9 cellular contexts compared by ENCODE assay signal in genomic region chr17:79804856-79805696, GRCh38. TPM values are rescaled to one million over a fixed set of nuclear protein-coding genes. Genes with fewer than 3 reads are reported as not detected.
DNase-seq lines count a peak whose midpoint lies in the region; ATAC-seq and TF ChIP-seq lines count a peak whose summit lies in the region.
"Had no signal": no experiment of that assay in that cellular context is flagged by ENCODE, and none has a peak within 500 bp of the region (broad histone marks: within the 10 kb centered on the region; RNA-seq: fewer than 3 reads in every experiment).

No MANE protein-coding gene starts in this region.

- ATAC-seq in GM21619 (IDR thresholded peaks at IDR 0.05; ENCODE audit: unreplicated experiment), result peak; percentile 10
- ATAC-seq in T-cell (replicated peaks in 1 of 4), result no peak
- no peak for ATAC-seq in naive thymus-derived CD8-positive, alpha-beta T cell

- peak overlapping the region in 2 of 3 donors; percentile 63 to 71 for H3K4me3 Mint-ChIP-seq in T-cell
- H3K4me3 Mint-ChIP-seq in naive thymus-derived CD8-positive, alpha-beta T cell, result peak overlapping the region in 9 of 10 donors; percentile 50 to 80 (median 74)

- TF ChIP-seq CTCF in DOHH2 (IDR thresholded peaks at IDR 0.05; ENCODE audit: low read depth, low read length, poor library complexity, severe bottlenecking), result no peak
- TF ChIP-seq CTCF in esophagus squamous epithelium (IDR thresholded peaks at IDR 0.05), result no peak

- 10 to 11% methylated on average over 21 to 22 of the region's 22 CpGs for WGBS in esophagus squamous epithelium, 2 donors

- H3F3A ChIP-seq in DOHH2 (ENCODE audit: control insufficient read depth, insufficient read depth), result peaks cover 14% of the 10 kb centered on the region

- H3K9me3 Mint-ChIP-seq in T-cell, result no peaks in the 10 kb centered on the region
- peaks cover 0 to 6% (median 0%) of the 10 kb centered on the region in 9 donors for H3K9me3 Mint-ChIP-seq in naive thymus-derived CD8-positive, alpha-beta T cell

- TF ChIP-seq POLR2A in esophagus squamous epithelium (IDR thresholded peaks at IDR 0.05), result no peak

- H3K27ac Mint-ChIP-seq in T-cell, result peak overlapping the region in 1 of 2 donors; percentile 77
- H3K27ac Mint-ChIP-seq in naive thymus-derived CD8-positive, alpha-beta T cell, result peak overlapping the region in 4 of 10 donors; percentile 1 to 86 (median 68)

- H3K36me3 ChIP-seq in DOHH2 (ENCODE audit: control insufficient read depth, low read length) (no peaks in the 10 kb centered on the region), esophagus squamous epithelium (no peaks in the 10 kb centered on the region)
- H3K36me3 ChIP-seq: uterus had no signal

- H3K4me3 ChIP-seq in DOHH2 (ENCODE audit: low read length) (peak overlapping the region; percentile 67), esophagus squamous epithelium (no peak overlapping the region)
- H3K4me3 ChIP-seq: uterus had no signal

- H3K9me3 ChIP-seq in DOHH2 (ENCODE audit: control insufficient read depth, insufficient read depth, low read length) (no peaks in the 10 kb centered on the region), esophagus squamous epithelium (no peaks in the 10 kb centered on the region)
- H3K9me3 ChIP-seq: uterus had no signal

- no peaks in the 10 kb centered on the region for H3K79me2 ChIP-seq in DOHH2 (ENCODE audit: control insufficient read depth, low read length)

- intact Hi-C loops in esophagus squamous epithelium (cut with DNase I), result no loop called here

- CTCF ChIA-PET in T-cell (lab: Charles Lee), result interaction anchor here in 1 of 2 donors (0.5 kb wide), 1 partner anchor 38 kb away, joined by 3 read pairs; no protein-coding TSS in a partner anchor

- peaks cover 56 to 78% of the 10 kb centered on the region in 2 donors for H3K27me3 Mint-ChIP-seq in T-cell
- H3K27me3 Mint-ChIP-seq in naive thymus-derived CD8-positive, alpha-beta T cell, result peaks cover 54 to 86% (median 58%) of the 10 kb centered on the region in 5 donors

- H3K9me2 ChIP-seq in DOHH2 (replicated peaks; ENCODE audit: control insufficient read depth, low read length), result no peaks in the 10 kb centered on the region

- H3K4me1 Mint-ChIP-seq in T-cell, result peaks cover 25 to 33% (median 32%) of the 10 kb centered on the region in 3 donors
- peaks cover 22 to 41% (median 39%) of the 10 kb centered on the region in 4 donors for H3K4me1 Mint-ChIP-seq in naive thymus-derived CD8-positive, alpha-beta T cell

- H3K27me3 ChIP-seq in DOHH2 (ENCODE audit: control insufficient read depth, low read length), result peaks cover 45% of the 10 kb centered on the region
- peaks cover 48 to 100% (median 86%) of the 10 kb centered on the region in 4 donors for H3K27me3 ChIP-seq in esophagus squamous epithelium

- POLR2A ChIA-PET in T-cell (lab: Charles Lee), result interaction anchor here in 1 of 2 donors (0.6 kb wide), 1 partner anchor 28 kb away, joined by 5 read pairs; no protein-coding TSS in a partner anchor
- POLR2A ChIA-PET in naive thymus-derived CD8-positive, alpha-beta T cell (lab: Charles Lee), result interaction anchor here (0.6 to 4.2 kb wide), 10 partner anchors 8 to 188 kb away, joined by 3 to 14 read pairs (median 4); partner anchors contain the start of gene CBX4

- H3K4me1 ChIP-seq in DOHH2 (ENCODE audit: control insufficient read depth, low read length) (peaks cover 53% of the 10 kb centered on the region), esophagus squamous epithelium (peaks cover 34 to 66% (median 60%) of the 10 kb centered on the region in 3 donors)

- no peaks in the 10 kb centered on the region for H3K36me3 Mint-ChIP-seq in T-cell
- H3K36me3 Mint-ChIP-seq in naive thymus-derived CD8-positive, alpha-beta T cell, result peaks cover 0 to 6% (median 2%) of the 10 kb centered on the region in 3 donors

- DNase-seq in T-cell (no peak), NCI-H748 treated with DMSO at 0.1 percent for 48 hours (lab: John Stamatoyannopoulos, UW) (no peak), substantia nigra (lab: John Stamatoyannopoulos, UW) (no peak), esophagus squamous epithelium (lab: John Stamatoyannopoulos, UW) (no peak)
- no peak for DNase-seq in naive thymus-derived CD8-positive, alpha-beta T cell
- DNase-seq: uterus had no signal

- no peaks in the 10 kb centered on the region for H4K20me1 ChIP-seq in DOHH2 (ENCODE audit: control insufficient read depth, insufficient read depth, low read depth, low read length)

- H3K4me2 ChIP-seq in DOHH2 (ENCODE audit: low read length), result peak overlapping the region; percentile 67

- H3K27ac ChIP-seq in DOHH2 (ENCODE audit: low read depth, low read length) (peak overlapping the region; percentile 39), substantia nigra (ENCODE audit: low read depth, low read length, poor library complexity, severe bottlenecking) (no peak overlapping the region), esophagus squamous epithelium (no peak overlapping the region)
- H3K27ac ChIP-seq: epithelial cell of prostate, uterus had no signal

RNA-seq across cellular contexts. Expression of gene CBX8, which starts 8.2 kb away (rescaled TPM):
- total RNA-seq in T-cell (1 to 10 TPM; 1.9 to 5.1 (median 3.9) TPM), esophagus squamous epithelium (1 to 10 TPM; 2.3 to 4.7 (median 2.6) TPM)
- 1 to 10 TPM; 2.0 to 2.4 TPM for total RNA-seq in naive thymus-derived CD8-positive, alpha-beta T cell
- polyA plus RNA-seq in naive thymus-derived CD8-positive, alpha-beta T cell, result 1 to 10 TPM in 1 of 3 donors, under 1 TPM in 2; 0.13 to 1.4 (median 0.77) TPM

RNA-seq across cellular contexts. Expression of gene CBX2, which starts 27.1 kb away (rescaled TPM):
- total RNA-seq in T-cell (under 1 TPM; 0.43 to 0.79 (median 0.70) TPM), esophagus squamous epithelium (10 to 100 TPM in 2 of 4 donors, 1 to 10 TPM in 2; 4.6 to 12.9 (median 8.7) TPM)
- 1 to 10 TPM; 1.2 to 1.6 TPM for total RNA-seq in naive thymus-derived CD8-positive, alpha-beta T cell
- under 1 TPM; 0.16 to 0.60 (median 0.46) TPM for polyA plus RNA-seq in naive thymus-derived CD8-positive, alpha-beta T cell

RNA-seq across cellular contexts. Expression of gene CBX4, which starts 34.2 kb away (rescaled TPM):
- 100 to 1,000 TPM in 2 of 5 donors, 10 to 100 TPM in 3; 63.2 to 138 (median 70.2) TPM for total RNA-seq in T-cell
- total RNA-seq in naive thymus-derived CD8-positive, alpha-beta T cell, result 10 to 100 TPM; 78.6 to 80.7 TPM
- 10 to 100 TPM in 1 of 3 donors, 1 to 10 TPM in 2; 4.3 to 16.0 (median 9.3) TPM for polyA plus RNA-seq in naive thymus-derived CD8-positive, alpha-beta T cell
- 10 to 100 TPM in 3 of 4 donors, 1 to 10 TPM in 1; 9.0 to 26.3 (median 17.1) TPM for total RNA-seq in esophagus squamous epithelium
